1 cellular context compared by ENCODE assay signal in genomic region chr13:98979012-98979411, GRCh38.
TF ChIP-seq lines count a peak whose summit lies in the region.

No MANE protein-coding gene starts in this region.

TF ChIP-seq in SK-N-SH, 30 proteins besides CTCF, POLR2A, EP300 and RAD21 (continued from another document):
- no peak for TF ChIP-seq REST (IDR thresholded peaks at IDR 0.05; ENCODE audit: low read depth, low read length)
- no peak for TF ChIP-seq GABPA (IDR thresholded peaks at IDR 0.05; ENCODE audit: low read depth)
- TF ChIP-seq TAF1 (IDR thresholded peaks at IDR 0.05; ENCODE audit: borderline replicate concordance, low read depth, low read length), result no peak
- no peak for TF ChIP-seq MAX (IDR thresholded peaks at IDR 0.05; ENCODE audit: low read depth)
- no peak for TF ChIP-seq FOXJ3 (CRISPR knock-in tag; IDR thresholded peaks at IDR 0.05)
- TF ChIP-seq SIN3A (IDR thresholded peaks at IDR 0.05; ENCODE audit: borderline replicate concordance, low read depth, low read length), result no peak
- TF ChIP-seq NFIC (IDR thresholded peaks at IDR 0.05; ENCODE audit: borderline replicate concordance), result no peak
